In the genomic region with DNA sequence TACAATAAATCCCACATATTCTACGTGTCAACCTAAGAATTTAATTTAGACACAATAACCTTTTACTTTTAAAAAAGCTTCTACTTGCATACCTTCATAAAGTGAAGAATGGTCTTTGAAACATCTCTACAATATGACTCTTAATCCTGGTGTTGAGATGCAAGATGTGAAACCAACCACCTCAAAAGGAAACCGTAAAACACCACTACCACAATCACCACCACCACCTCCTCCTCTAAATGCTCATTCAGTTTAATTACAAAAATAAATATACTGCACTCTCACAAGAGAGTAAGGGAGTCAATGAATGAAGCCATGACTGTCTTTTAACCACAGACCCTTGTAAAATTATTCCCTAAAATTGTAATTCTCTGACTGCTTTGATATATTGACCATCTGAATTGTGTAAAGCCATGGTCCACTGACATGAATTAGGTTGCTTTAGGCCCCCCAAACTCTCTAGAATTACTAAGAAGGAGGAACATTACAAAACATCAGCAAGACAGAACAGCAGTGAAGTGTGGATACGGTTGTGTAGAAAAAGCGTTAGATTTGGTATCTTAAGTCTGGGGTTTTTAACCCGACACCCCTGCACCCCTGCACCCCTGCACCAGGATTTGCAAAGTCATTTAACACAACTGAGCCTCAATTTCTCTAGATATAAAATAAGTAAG, we compare ENCODE assay signal across 10 cellular contexts.
DNase-seq lines count a peak whose midpoint lies in the region; ATAC-seq and TF ChIP-seq lines count a peak whose summit lies in the region.
"Had no signal": no experiment of that assay in that cellular context is flagged by ENCODE, and none has a peak within 500 bp of the region (broad histone marks: within the 10 kb centered on the region; RNA-seq: fewer than 3 reads in every experiment).

No MANE protein-coding gene starts in this region.

- POLR2A ChIA-PET in activated CD4-positive, alpha-beta memory T cell treated with anti-CD3 and anti-CD28 coated beads, Interleukin-2, amount 10 ng/mL, durations not matched to agents 7 days and 5 days (lab: Charles Lee), result interaction anchor here (0.6 to 1.2 kb wide), 3 partner anchors 29 to 1240 kb away, joined by 3 to 4 read pairs (median 3); no protein-coding TSS in a partner anchor

- CTCF ChIA-PET in activated CD4-positive, alpha-beta memory T cell treated with anti-CD3 and anti-CD28 coated beads, Interleukin-2, amount 10 ng/mL, durations not matched to agents 7 days and 5 days (lab: Charles Lee), result no interaction called here

- TF ChIP-seq CTCF in GM12865 (IDR thresholded peaks at IDR 0.05; ENCODE audit: insufficient read depth, low read depth, low read length, missing control alignments), result no peak
- no peak for TF ChIP-seq CTCF in CD14-positive monocyte (IDR thresholded peaks at IDR 0.05)

- peaks cover 9% of the 10 kb centered on the region for H3K9me3 Mint-ChIP-seq in activated CD4-positive, alpha-beta memory T cell treated with anti-CD3 and anti-CD28 coated beads, Interleukin-2, amount 10 ng/mL, durations not matched to agents 7 days and 5 days
- H3K9me3 Mint-ChIP-seq in CD14-positive monocyte, result peaks cover 0 to 3% (median 0%) of the 10 kb centered on the region in 7 donors

- H3K4me3 Mint-ChIP-seq in activated CD4-positive, alpha-beta memory T cell treated with anti-CD3 and anti-CD28 coated beads, Interleukin-2, amount 10 ng/mL, durations not matched to agents 7 days and 5 days, result no peak overlapping the region
- no peak overlapping the region for H3K4me3 Mint-ChIP-seq in CD14-positive monocyte

- H3K4me3 ChIP-seq in GM12865 (ENCODE audit: low read depth, low read length), result no peak overlapping the region

- DNase-seq in GM12865 (ENCODE audit: low read depth), result peak; percentile 49
- peak; percentile 51 for DNase-seq in activated CD4-positive, alpha-beta memory T cell treated with anti-CD3 and anti-CD28 coated beads, Interleukin-2, amount 10 ng/mL, durations not matched to agents 7 days and 5 days
- DNase-seq in Right ventricle myocardium superior, result no peak
- no peak for DNase-seq in CD14-positive monocyte (ENCODE audit: low spot score)
- no peak for DNase-seq in NCI-H2196 (lab: John Stamatoyannopoulos, UW; ENCODE audit: unreplicated experiment)
- DNase-seq in NK-92 (lab: John Stamatoyannopoulos, UW; ENCODE audit: unreplicated experiment), result no peak
- DNase-seq: glutamatergic neuron, NCI-H82 had no signal

- H3K4me1 Mint-ChIP-seq in activated CD4-positive, alpha-beta memory T cell treated with anti-CD3 and anti-CD28 coated beads, Interleukin-2, amount 10 ng/mL, durations not matched to agents 7 days and 5 days, result peaks cover 52% of the 10 kb centered on the region
- H3K4me1 Mint-ChIP-seq in CD14-positive monocyte, result peaks cover 14% of the 10 kb centered on the region

- peaks cover 67% of the 10 kb centered on the region for H3K36me3 Mint-ChIP-seq in activated CD4-positive, alpha-beta memory T cell treated with anti-CD3 and anti-CD28 coated beads, Interleukin-2, amount 10 ng/mL, durations not matched to agents 7 days and 5 days (ENCODE audit: low read depth)
- H3K36me3 Mint-ChIP-seq in CD14-positive monocyte, result peaks cover 28 to 36% of the 10 kb centered on the region in 2 donors

- no peaks in the 10 kb centered on the region for H3K27me3 Mint-ChIP-seq in activated CD4-positive, alpha-beta memory T cell treated with anti-CD3 and anti-CD28 coated beads, Interleukin-2, amount 10 ng/mL, durations not matched to agents 7 days and 5 days
- peaks cover 0 to 2% (median 0%) of the 10 kb centered on the region in 3 donors for H3K27me3 Mint-ChIP-seq in CD14-positive monocyte (ENCODE audit: low read depth in 3 of 3)

- peak overlapping the region; percentile 33 for H3K27ac Mint-ChIP-seq in activated CD4-positive, alpha-beta memory T cell treated with anti-CD3 and anti-CD28 coated beads, Interleukin-2, amount 10 ng/mL, durations not matched to agents 7 days and 5 days
- no peak overlapping the region for H3K27ac Mint-ChIP-seq in CD14-positive monocyte

- ATAC-seq in GM19025 (IDR thresholded peaks at IDR 0.05; ENCODE audit: low read depth, unreplicated experiment), result peak; percentile 65
- ATAC-seq in HG02852 (IDR thresholded peaks at IDR 0.05; ENCODE audit: unreplicated experiment), result peak; percentile 69
- ATAC-seq in Right ventricle myocardium superior (ENCODE audit: poor library complexity), result no peak

- intact Hi-C loops in Right ventricle myocardium superior (cut with DNase I), result no loop called here
- intact Hi-C loops in CD14-positive monocyte (cut with micrococcal nuclease), result no loop called here

Comparison
In these comparisons a context has a peak if more than half of its experiments do, and no peak if none do; other contexts are left out.
1. DNase-seq: peak in GM12865 (single experiment) and activated CD4-positive, alpha-beta memory T cell treated with anti-CD3 and anti-CD28 coated beads, Interleukin-2, amount 10 ng/mL, durations not matched to agents 7 days and 5 days (single experiment); none in Right ventricle myocardium superior (single experiment), CD14-positive monocyte (single experiment), NCI-H2196 (single experiment) and NK-92 (single experiment).